ENCODE assay signal across 14 cellular contexts in the genomic region with DNA sequence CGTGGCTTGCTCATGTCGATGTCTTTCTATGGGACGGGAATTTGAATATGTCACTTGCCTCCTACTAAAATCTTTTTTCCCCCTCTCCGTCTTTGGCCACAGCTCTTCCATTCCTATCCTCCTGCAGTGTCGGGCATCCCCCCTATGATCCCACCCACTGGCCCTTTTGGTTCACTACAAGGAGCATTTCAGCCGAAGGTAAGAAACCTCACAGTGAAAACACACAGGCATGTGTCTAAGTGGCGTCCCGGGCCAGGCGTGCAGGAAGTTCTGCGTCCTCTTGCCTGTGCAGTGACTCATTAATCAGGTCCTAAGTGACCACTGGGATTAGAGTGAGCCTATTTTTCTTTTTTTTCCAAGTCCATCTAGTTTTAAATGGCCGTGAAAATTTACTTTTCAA.
"Had no signal": no experiment of that assay in that cellular context is flagged by ENCODE, and none has a peak within 500 bp of the region (broad histone marks: within the 10 kb centered on the region; RNA-seq: fewer than 3 reads in every experiment).

No MANE protein-coding gene starts in this region.

- H3K27ac Mint-ChIP-seq: naive thymus-derived CD4-positive, alpha-beta T cell; type B pancreatic cell had no signal

- H3K9me3 ChIP-seq: esophagus muscularis mucosa, neutrophil, right atrium auricular region, thyroid gland had no signal

- H3K27me3 Mint-ChIP-seq: type B pancreatic cell had no signal

- DNase-seq: effector CD8-positive, alpha-beta T cell; foreskin fibroblast; kidney glomerular epithelial cell; naive thymus-derived CD4-positive, alpha-beta T cell; small intestine; stimulated activated CD4-positive, alpha-beta T cell treated with anti-CD3 and anti-CD28 coated beads, Interleukin-12 subunit alpha, Interleukin-12 subunit beta, amount 100 ng/mL, for 4 hours; stimulated activated naive CD4-positive, alpha-beta T cell treated with Interleukin-2 at 50 U/mL for 16 hours; thyroid gland had no signal

- ATAC-seq: naive thymus-derived CD4-positive, alpha-beta T cell had no signal

- H3K9me3 Mint-ChIP-seq: naive thymus-derived CD4-positive, alpha-beta T cell; type B pancreatic cell had no signal

- H3K36me3 ChIP-seq: neutrophil, thyroid gland had no signal

- H3K4me3 Mint-ChIP-seq: naive thymus-derived CD4-positive, alpha-beta T cell; type B pancreatic cell had no signal

- H3K27ac ChIP-seq: coronary artery, epithelial cell of prostate, esophagus muscularis mucosa, neutrophil, right atrium auricular region, thyroid gland had no signal

- H3K4me3 ChIP-seq: coronary artery, esophagus muscularis mucosa, right atrium auricular region, thyroid gland had no signal

- H3K36me3 Mint-ChIP-seq: naive thymus-derived CD4-positive, alpha-beta T cell had no signal

- H3K27me3 ChIP-seq: esophagus muscularis mucosa, neutrophil, right atrium auricular region, thyroid gland had no signal

- H3K4me1 ChIP-seq: esophagus muscularis mucosa, right atrium auricular region had no signal
